In genomic region chr14:79516009-79516408, GRCh38 we compare ENCODE assay signal across 21 cellular contexts.
DNase-seq lines count a peak whose midpoint lies in the region; ATAC-seq and TF ChIP-seq lines count a peak whose summit lies in the region.
"Had no signal": no experiment of that assay in that cellular context is flagged by ENCODE, and none has a peak within 500 bp of the region (broad histone marks: within the 10 kb centered on the region; RNA-seq: fewer than 3 reads in every experiment).

No MANE protein-coding gene starts in this region.

- ATAC-seq in SK-N-SH treated with all-trans-retinoic acid at 6 μM for 48 hours (peak; percentile 14; the same call in 1 of the 3 replicates), GM18873 (IDR thresholded peaks at IDR 0.05; ENCODE audit: low FRiP score, unreplicated experiment) (no peak)
- ATAC-seq: stimulated activated naive CD8-positive, alpha-beta T cell treated with anti-CD3 and anti-CD28 coated beads, Interleukin-15, amount 100 ng/mL, for 72 hours had no signal

- no peaks in the 10 kb centered on the region for H3K27me3 ChIP-seq in transverse colon
- H3K27me3 ChIP-seq: spleen had no signal

- H3K4me1 ChIP-seq in mesodermal cell (ENCODE audit: control insufficient read depth, insufficient read depth, low read length, poor library complexity, severe bottlenecking) = peaks cover 21% of the 10 kb centered on the region
- no peaks in the 10 kb centered on the region for H3K4me1 ChIP-seq in transverse colon
- H3K4me1 ChIP-seq: spleen had no signal

- H3K36me3 ChIP-seq in mesodermal cell (ENCODE audit: control insufficient read depth, insufficient read depth, low read length) (no peaks in the 10 kb centered on the region), transverse colon (no peaks in the 10 kb centered on the region)
- H3K36me3 ChIP-seq: spleen had no signal

- intact Hi-C loops in transverse colon (cut with DNase I; ENCODE audit: low total_unique reads) = no loop called here

- DNase-seq in G401 (ENCODE audit: low spot score) = peak; percentile 74
- peak; percentile 50 for DNase-seq in NCI-H1694 (lab: John Stamatoyannopoulos, UW)
- no peak for DNase-seq in transverse colon
- no peak for DNase-seq in OCI-M1 (lab: John Stamatoyannopoulos, UW)
- DNase-seq in germinal center (ENCODE audit: low spot score) = no peak
- DNase-seq: activated CD4-positive, alpha-beta T cell treated with anti-CD3 and anti-CD28 coated beads, Interleukin-2, amount 50 U/mL, for 1 hour; activated CD8-positive, alpha-beta memory T cell treated with anti-CD3 and anti-CD28 coated beads, Interleukin-2, amount 50 U/mL, for 4 hours; activated naive CD8-positive, alpha-beta T cell treated with anti-CD3 and anti-CD28 coated beads, Interleukin-2, amount 10 ng/mL, durations not matched to agents 7 days and 5 days; CD8-positive, alpha-beta memory T cell; DND-41; head of caudate nucleus; immature natural killer cell; occipital lobe; spleen; stimulated activated CD4-positive, alpha-beta T cell treated with anti-CD3 and anti-CD28 coated beads, Interleukin-4, amount 100 ng/mL, for 4 hours; stimulated activated naive CD8-positive, alpha-beta T cell treated with anti-CD3 and anti-CD28 coated beads, Interleukin-15, amount 100 ng/mL, for 72 hours; trophoblast cell had no signal

- TF ChIP-seq POLR2A in transverse colon (IDR thresholded peaks at IDR 0.05) = no peak

- H3K9me3 ChIP-seq in mesodermal cell (ENCODE audit: control insufficient read depth, low read length) = no peaks in the 10 kb centered on the region
- H3K9me3 ChIP-seq in transverse colon = no peaks in the 10 kb centered on the region

- no peak overlapping the region for H3K4me3 ChIP-seq in mesodermal cell (ENCODE audit: extremely low read depth, insufficient read depth, low read length, poor library complexity, severe bottlenecking)
- no peak overlapping the region for H3K4me3 ChIP-seq in transverse colon
- H3K4me3 ChIP-seq: spleen had no signal

- in situ Hi-C loops in G401 (cut with HindIII; ENCODE audit: low sequenced_read_pairs) = no loop called here
- in situ Hi-C loops in transverse colon (cut with MboI; ENCODE audit: low pct_ligation_motif_present in 1 of 4, low pct_unique_long_range_greater_than_20kb in 1 of 4, low sequenced_read_pairs in 3 of 4) = no loop called here

- no peak for TF ChIP-seq CTCF in transverse colon (IDR thresholded peaks at IDR 0.05)

- 12 to 51% methylated on average over 2 of the region's 2 CpGs for WGBS in mesodermal cell (ENCODE audit: insufficient coverage in 2 of 2), 2 experiments
- WGBS in transverse colon (ENCODE audit: low coverage in 1 of 2), 2 donors = 76% methylated on average over 2 of the region's 2 CpGs; no CpG with 5 or more reads in 1 of the 2 donors

- H3K27ac ChIP-seq in mesodermal cell (ENCODE audit: low read depth, low read length, severe bottlenecking) (peak overlapping the region; percentile 10), transverse colon (no peak overlapping the region)
- H3K27ac ChIP-seq: spleen, VCaP had no signal

- TF ChIP-seq EP300 in transverse colon (IDR thresholded peaks at IDR 0.05; ENCODE audit: low read depth) = no peak

TF ChIP-seq in SK-N-SH treated with all-trans-retinoic acid at 6 μM for 48 hours, 23 proteins besides CTCF, POLR2A, EP300 and RAD21:
- TF ChIP-seq GLIS3 (CRISPR knock-in tag; IDR thresholded peaks at IDR 0.05) (no peak), ZFP3 (CRISPR knock-in tag; IDR thresholded peaks at IDR 0.05) (no peak), PATZ1 (CRISPR knock-in tag; IDR thresholded peaks at IDR 0.05; ENCODE audit: borderline replicate concordance) (no peak), CSDC2 (CRISPR knock-in tag; IDR thresholded peaks at IDR 0.05) (no peak)
- TF ChIP-seq, protein P1, sequence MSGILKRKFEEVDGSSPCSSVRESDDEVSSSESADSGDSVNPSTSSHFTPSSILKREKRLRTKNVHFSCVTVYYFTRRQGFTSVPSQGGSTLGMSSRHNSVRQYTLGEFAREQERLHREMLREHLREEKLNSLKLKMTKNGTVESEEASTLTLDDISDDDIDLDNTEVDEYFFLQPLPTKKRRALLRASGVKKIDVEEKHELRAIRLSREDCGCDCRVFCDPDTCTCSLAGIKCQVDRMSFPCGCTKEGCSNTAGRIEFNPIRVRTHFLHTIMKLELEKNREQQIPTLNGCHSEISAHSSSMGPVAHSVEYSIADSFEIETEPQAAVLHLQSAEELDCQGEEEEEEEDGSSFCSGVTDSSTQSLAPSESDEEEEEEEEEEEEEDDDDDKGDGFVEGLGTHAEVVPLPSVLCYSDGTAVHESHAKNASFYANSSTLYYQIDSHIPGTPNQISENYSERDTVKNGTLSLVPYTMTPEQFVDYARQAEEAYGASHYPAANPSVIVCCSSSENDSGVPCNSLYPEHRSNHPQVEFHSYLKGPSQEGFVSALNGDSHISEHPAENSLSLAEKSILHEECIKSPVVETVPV (CRISPR knock-in tag; IDR thresholded peaks at IDR 0.05) = no peak

Comparison
In these comparisons a context has a peak if more than half of its experiments do, and no peak if none do; other contexts are left out.
1. DNase-seq: peak in G401 (single experiment) and NCI-H1694 (single experiment); none in transverse colon (single experiment), OCI-M1 (single experiment) and germinal center (single experiment).